ENCODE assay signal across 7 cellular contexts in genomic region chr15:88788036-88788435, GRCh38. TPM values are rescaled to one million over a fixed set of nuclear protein-coding genes. Genes with fewer than 3 reads are reported as not detected.
"Had no signal": no experiment of that assay in that cellular context is flagged by ENCODE, and none has a peak within 500 bp of the region (broad histone marks: within the 10 kb centered on the region; RNA-seq: fewer than 3 reads in every experiment).

No MANE protein-coding gene starts in this region.

- H3K9ac ChIP-seq: GM23248 had no signal

- H3K27ac ChIP-seq: GM23248 had no signal

- H2AFZ ChIP-seq: GM23248 had no signal

- DNase-seq: GM23248, GOT3, H7, HCEC 1CT, IMR-90, KBM-7 had no signal

- H3K4me3 ChIP-seq: GM23248 had no signal

RNA-seq across cellular contexts. Expression of gene ACAN, which starts 15.2 kb away (rescaled TPM):
- total RNA-seq: GM23248, HT-29 had no signal
